10 cellular contexts compared by ENCODE assay signal in genomic region chr10:99779335-99779734, GRCh38. TPM values are rescaled to one million over a fixed set of nuclear protein-coding genes. Genes with fewer than 3 reads are reported as not detected.
DNase-seq lines count a peak whose midpoint lies in the region; ATAC-seq, FAIRE-seq and TF ChIP-seq lines count a peak whose summit lies in the region.
"Had no signal": no experiment of that assay in that cellular context is flagged by ENCODE, and none has a peak within 500 bp of the region (broad histone marks: within the 10 kb centered on the region; RNA-seq: fewer than 3 reads in every experiment).

No MANE protein-coding gene starts in this region.

- no peak for TF ChIP-seq POLR2A in H1 (IDR thresholded peaks at IDR 0.05; ENCODE audit: control extremely low read depth in 1 of 2, low read depth in 2 of 2, low read length in 2 of 2)

- H3K4ac ChIP-seq in H1 (replicated peaks; ENCODE audit: insufficient read length, low read depth, low read length) (no peak overlapping the region), neuronal stem cell (ENCODE audit: low read length) (no peak overlapping the region)

- H4K20me1 ChIP-seq in H1 (replicated peaks in 1 of 2; ENCODE audit: control insufficient read depth in 1 of 2, insufficient read depth in 2 of 2, low read length in 2 of 2): no peaks in the 10 kb centered on the region

- H3K79me1 ChIP-seq in H1 (ENCODE audit: low read depth, low read length) (no peaks in the 10 kb centered on the region), neuronal stem cell (ENCODE audit: low read depth, low read length) (no peaks in the 10 kb centered on the region)

- peaks cover 0 to 9% (median 2%) of the 10 kb centered on the region in 4 experiments; a peak in 2 of 7 replicates for H3K4me1 ChIP-seq in H1 (replicated peaks in 1 of 4; ENCODE audit: control insufficient read depth in 3 of 4, insufficient read depth in 4 of 4, low read length in 3 of 4)
- peaks cover 3 to 4% of the 10 kb centered on the region in 2 donors for H3K4me1 ChIP-seq in neuronal stem cell (ENCODE audit: control insufficient read depth in 2 of 2, insufficient read depth in 1 of 2, low read depth in 1 of 2, low read length in 2 of 2)
- no peaks in the 10 kb centered on the region for H3K4me1 ChIP-seq in CD8-positive, alpha-beta memory T cell (ENCODE audit: insufficient read depth, low read length)

- no peaks in the 10 kb centered on the region for H3K36me3 ChIP-seq in H1 (ENCODE audit: control insufficient read depth in 2 of 4, insufficient read depth in 4 of 4, low read length in 3 of 4)
- H3K36me3 ChIP-seq in neuronal stem cell (replicated peaks in 1 of 2; ENCODE audit: control insufficient read depth in 2 of 2, insufficient read depth in 2 of 2, low read length in 2 of 2): no peaks in the 10 kb centered on the region
- H3K36me3 ChIP-seq in CD8-positive, alpha-beta memory T cell (ENCODE audit: insufficient read depth, low read length): no peaks in the 10 kb centered on the region

- CTCF ChIA-PET in Calu3 (lab: Charles Lee): interaction anchor here (0.6 kb wide), 1 partner anchor 425 kb away, joined by 4 read pairs; no protein-coding TSS in a partner anchor
- CTCF ChIA-PET in H1 (lab: Charles Lee; ENCODE audit: partially characterized antibody): no interaction called here
- CTCF ChIA-PET in CD8-positive, alpha-beta memory T cell (lab: Charles Lee): no interaction called here

- H3K27me3 Mint-ChIP-seq in Calu3 (ENCODE audit: unreplicated experiment): no peaks in the 10 kb centered on the region
- H3K27me3 Mint-ChIP-seq in CD8-positive, alpha-beta memory T cell: peaks cover 2 to 9% of the 10 kb centered on the region in 2 donors

- TF ChIP-seq EP300 in H1 (IDR thresholded peaks at IDR 0.05; ENCODE audit: borderline replicate concordance in 1 of 2, low read depth in 2 of 2, low read length in 2 of 2): no peak

- H3K4me1 Mint-ChIP-seq in Calu3 (ENCODE audit: low read depth, unreplicated experiment): peaks cover 74% of the 10 kb centered on the region
- peaks cover 0 to 2% (median 0%) of the 10 kb centered on the region in 3 donors for H3K4me1 Mint-ChIP-seq in CD8-positive, alpha-beta memory T cell

- H3K23ac ChIP-seq in H1 (ENCODE audit: insufficient read length) (no peak overlapping the region), neuronal stem cell (ENCODE audit: low read depth, low read length, poor library complexity) (no peak overlapping the region)

- TF ChIP-seq RAD21 in H1 (IDR thresholded peaks at IDR 0.05 in 1 of 2, conservative IDR thresholded peaks at IDR 0.05 in 1 of 2; ENCODE audit: low read depth in 2 of 2, low read length in 2 of 2): no peak

- no peak overlapping the region for H3K4me3 ChIP-seq in H1 (ENCODE audit: extremely low read depth in 1 of 4, insufficient read depth in 2 of 4, low read depth in 3 of 4, low read length in 4 of 4)
- no peak overlapping the region for H3K4me3 ChIP-seq in neuronal stem cell (ENCODE audit: low read length in 2 of 2)
- no peak overlapping the region for H3K4me3 ChIP-seq in CD8-positive, alpha-beta memory T cell (ENCODE audit: low read length)

- H3K56ac ChIP-seq in H1 (replicated peaks; ENCODE audit: insufficient read length, low read depth, low read length): no peak overlapping the region

- no peaks in the 10 kb centered on the region for H3K9me3 Mint-ChIP-seq in Calu3 (ENCODE audit: low read depth, unreplicated experiment)
- no peaks in the 10 kb centered on the region for H3K9me3 Mint-ChIP-seq in CD8-positive, alpha-beta memory T cell

- H3K36me3 Mint-ChIP-seq in Calu3 (ENCODE audit: insufficient read depth, unreplicated experiment): no peaks in the 10 kb centered on the region
- H3K36me3 Mint-ChIP-seq in CD8-positive, alpha-beta memory T cell: peaks cover 0 to 8% (median 4%) of the 10 kb centered on the region in 3 donors

- H2BK12ac ChIP-seq in H1 (ENCODE audit: low read depth, low read length): no peak overlapping the region
- no peak overlapping the region for H2BK12ac ChIP-seq in neuronal stem cell (ENCODE audit: low read length)

- H3K27me3 ChIP-seq in H1 (replicated peaks in 1 of 4; ENCODE audit: control insufficient read depth in 3 of 4, extremely low read depth in 1 of 4, insufficient read depth in 3 of 4, low read length in 3 of 4): no peaks in the 10 kb centered on the region; a peak in 1 of 7 replicates
- no peaks in the 10 kb centered on the region for H3K27me3 ChIP-seq in neuronal stem cell (ENCODE audit: control insufficient read depth in 3 of 3, insufficient read depth in 3 of 3, low read depth in 1 of 3, low read length in 3 of 3)
- no peaks in the 10 kb centered on the region for H3K27me3 ChIP-seq in CD8-positive, alpha-beta memory T cell (ENCODE audit: insufficient read depth, low read length, poor library complexity, severe bottlenecking)

- ATAC-seq in GM19467 (IDR thresholded peaks at IDR 0.05; ENCODE audit: unreplicated experiment) (no peak), HG02973 (IDR thresholded peaks at IDR 0.05; ENCODE audit: unreplicated experiment) (no peak), GM21423 (IDR thresholded peaks at IDR 0.05; ENCODE audit: unreplicated experiment) (no peak)

- no peak overlapping the region for H3K4me2 ChIP-seq in H1 (ENCODE audit: insufficient read depth in 1 of 2, low read depth in 2 of 2, low read length in 2 of 2)
- H3K4me2 ChIP-seq in neuronal stem cell (ENCODE audit: insufficient read depth, low read length, poor library complexity, severe bottlenecking): no peak overlapping the region

- WGBS in H1 (ENCODE audit: extremely low coverage in 1 of 2, insufficient coverage in 1 of 2, insufficient read length in 1 of 2, insufficient replicate concordance in 2 of 2, low coverage in 1 of 2, low lambda C conversion rate in 2 of 2, missing lambda C conversion rate in 1 of 2), 2 experiments: 64% methylated on average over 4 of the region's 4 CpGs; no CpG with 5 or more reads in 1 of the 2 experiments
- no CpG with 5 or more reads among the region's 4 CpGs for WGBS in neuronal stem cell (ENCODE audit: extremely low coverage in 2 of 2, insufficient read length in 2 of 2, insufficient replicate concordance in 1 of 2), 2 donors

- H3K18ac ChIP-seq in H1 (ENCODE audit: extremely low read depth, low read length): no peak overlapping the region
- H3K18ac ChIP-seq in neuronal stem cell (ENCODE audit: low read length): no peak overlapping the region

- H2BK15ac ChIP-seq in H1 (ENCODE audit: low read length) (no peak overlapping the region), neuronal stem cell (ENCODE audit: low read length) (no peak overlapping the region)

- DNase-seq in Calu3 (no peak), NCI-H226 (peak; percentile 64), H1 (ENCODE audit: low read depth in 1 of 2, low spot score in 2 of 2) (no peak), neuronal stem cell (ENCODE audit: low spot score) (no peak)
- no peak for DNase-seq in CD8-positive, alpha-beta memory T cell
- DNase-seq: stimulated activated CD4-positive, alpha-beta T cell treated with anti-CD3 and anti-CD28 coated beads, Interleukin-4, amount 100 ng/mL, for 1 hour had no signal

- H3K79me2 ChIP-seq in H1 (ENCODE audit: control insufficient read depth in 1 of 2, insufficient read depth in 2 of 2, low read length in 2 of 2): no peaks in the 10 kb centered on the region

- H3K23me2 ChIP-seq in H1 (ENCODE audit: low read depth, low read length): no peaks in the 10 kb centered on the region

- POLR2A ChIA-PET in H1 (lab: Charles Lee; ENCODE audit: partially characterized antibody): no interaction called here
- POLR2A ChIA-PET in CD8-positive, alpha-beta memory T cell (lab: Charles Lee): interaction anchor here (0.6 kb wide), 1 partner anchor 70 kb away, joined by 4 read pairs; no protein-coding TSS in a partner anchor

- H4K91ac ChIP-seq in H1 (replicated peaks; ENCODE audit: insufficient read length, low read length) (no peak overlapping the region), neuronal stem cell (ENCODE audit: low read depth, low read length, poor library complexity) (no peak overlapping the region)

- intact Hi-C loops in Calu3 (cut with micrococcal nuclease; ENCODE audit: unreplicated experiment): no loop called here

- H2AFZ ChIP-seq in H1 (ENCODE audit: low read length) (no peak overlapping the region), neuronal stem cell (ENCODE audit: low read length) (peak overlapping the region; percentile 80)

- H3K9me3 ChIP-seq in H1 (ENCODE audit: insufficient read depth in 2 of 2, low read depth in 1 of 2, low read length in 1 of 2) (no peaks in the 10 kb centered on the region), neuronal stem cell (replicated peaks in 1 of 2; ENCODE audit: control insufficient read depth in 2 of 2, insufficient read depth in 1 of 2, low read depth in 1 of 2, low read length in 2 of 2) (no peaks in the 10 kb centered on the region)
- no peaks in the 10 kb centered on the region for H3K9me3 ChIP-seq in CD8-positive, alpha-beta memory T cell (ENCODE audit: low read length)

- peak overlapping the region; percentile 49 for H3K4me3 Mint-ChIP-seq in Calu3 (ENCODE audit: low read depth, unreplicated experiment)
- no peak overlapping the region for H3K4me3 Mint-ChIP-seq in CD8-positive, alpha-beta memory T cell

- no peak for FAIRE-seq in H1 (lab: Jason Lieb, UNC)
- FAIRE-seq: GM18507 had no signal

- H3K27ac ChIP-seq in H1 (ENCODE audit: low read depth, low read length) (no peak overlapping the region), neuronal stem cell (replicated peaks; ENCODE audit: low read length) (no peak overlapping the region)
- H3K27ac ChIP-seq in CD8-positive, alpha-beta memory T cell (ENCODE audit: low read depth, low read length): no peak overlapping the region

- no peak overlapping the region for H2AK5ac ChIP-seq in H1 (ENCODE audit: low read depth, low read length)
- no peak overlapping the region for H2AK5ac ChIP-seq in neuronal stem cell (ENCODE audit: low read depth, low read length)

- H4K5ac ChIP-seq in H1 (ENCODE audit: insufficient read length, low read depth, low read length): no peak overlapping the region

- H2BK120ac ChIP-seq in H1 (replicated peaks; ENCODE audit: low read depth, low read length) (peak overlapping the region; percentile 75), neuronal stem cell (ENCODE audit: low read depth, low read length) (no peak overlapping the region)

- peak overlapping the region; percentile 86 for H3K27ac Mint-ChIP-seq in Calu3 (ENCODE audit: unreplicated experiment)
- H3K27ac Mint-ChIP-seq in CD8-positive, alpha-beta memory T cell: peak overlapping the region in 1 of 8 donors; percentile 44

- H3K9ac ChIP-seq in H1 (replicated peaks in 1 of 4; ENCODE audit: extremely low read depth in 1 of 4, low read depth in 3 of 4, low read length in 3 of 4): no peak overlapping the region
- H3K9ac ChIP-seq in neuronal stem cell (ENCODE audit: low read depth, low read length, poor library complexity): no peak overlapping the region

- no TSS peak for BruUV-seq in Calu3 (replicated peaks; lab: Mats Ljungman, UMichigan)

- TF ChIP-seq CTCF in Calu3 (IDR thresholded peaks at IDR 0.05; ENCODE audit: unreplicated experiment) (no peak), H1 (IDR thresholded peaks at IDR 0.05; ENCODE audit: control extremely low read depth in 1 of 3, insufficient read depth in 1 of 3, low read depth in 1 of 3, low read length in 3 of 3) (no peak)

- H2BK5ac ChIP-seq in H1 (ENCODE audit: low read depth, low read length) (no peak overlapping the region), neuronal stem cell (ENCODE audit: low read length) (no peak overlapping the region)

- H3K14ac ChIP-seq in H1 (ENCODE audit: insufficient read length) (no peak overlapping the region), neuronal stem cell (ENCODE audit: low read length) (no peak overlapping the region)

- H4K8ac ChIP-seq in H1 (ENCODE audit: extremely low read depth, insufficient read depth, low read length): no peak overlapping the region
- H4K8ac ChIP-seq in neuronal stem cell (ENCODE audit: low read depth, low read length): no peak overlapping the region

- H2BK20ac ChIP-seq in H1 (ENCODE audit: low read length): no peak overlapping the region

RNA-seq across cellular contexts. Expression of gene ABCC2, which starts 3.1 kb away (rescaled TPM):
- 1.2 and 1.8 TPM in 2 replicates for total RNA-seq in Calu3 (2022)
- total RNA-seq in H1 (2021; fragmentation: NEBNext Ultra II Directional; extraction: Animal tissue kit (Norgen Biotek cat#: 25700)): 0.42 and 1.1 TPM in 2 replicates
- polyA plus RNA-seq in H1 (2011; rRNA removed): 0.44 and 0.74 TPM in 2 replicates
- polyA plus RNA-seq in H1 (2011; cell fraction: cytosol; rRNA removed): 1.2 TPM
- 1.2 TPM for polyA plus RNA-seq in H1 (2011; cell fraction: nucleus; rRNA removed)
- 0.57 to 1.0 TPM (median 0.90 TPM) in 4 replicates for polyA plus RNA-seq in H1 (2012, experiment 1 of 2)
- polyA plus RNA-seq in H1 (2012, experiment 2 of 2): 0.39 TPM
- polyA plus RNA-seq in H1 (2013, experiment 1 of 2): 0.39 TPM
- polyA plus RNA-seq in H1 (2013, experiment 2 of 2): 0.46 TPM
- polyA minus RNA-seq in H1 (2011; rRNA and poly(A)+ RNA removed): 1.1 and 1.4 TPM in 2 replicates
- 2.3 TPM for polyA minus RNA-seq in H1 (2011; cell fraction: cytosol; rRNA and poly(A)+ RNA removed)
- 2.2 TPM for polyA minus RNA-seq in H1 (2011; cell fraction: nucleus; rRNA and poly(A)+ RNA removed)
- polyA plus RNA-seq in neuronal stem cell (2013, experiment 1 of 2): 0.31 TPM
- 0.26 TPM for polyA plus RNA-seq in neuronal stem cell (2013, experiment 2 of 2)
- 1 to 10 TPM; 1.1 to 1.5 TPM for total RNA-seq in CD8-positive, alpha-beta memory T cell
- 0.14 TPM for polyA plus RNA-seq in CD8-positive, alpha-beta memory T cell

RNA-seq across cellular contexts. Expression of gene CUTC, which starts 47.3 kb away (rescaled TPM):
- 9.3 and 9.6 TPM in 2 replicates for total RNA-seq in Calu3 (2022)
- 25.6 and 27.2 TPM in 2 replicates for total RNA-seq in H1 (2021; fragmentation: NEBNext Ultra II Directional; extraction: Animal tissue kit (Norgen Biotek cat#: 25700))
- polyA plus RNA-seq in H1 (2011; rRNA removed): 18.3 and 25.3 TPM in 2 replicates
- polyA plus RNA-seq in H1 (2011; cell fraction: cytosol; rRNA removed): 46.0 TPM
- 9.6 TPM for polyA plus RNA-seq in H1 (2011; cell fraction: nucleus; rRNA removed)
- polyA plus RNA-seq in H1 (2012, experiment 1 of 2): 30.9 to 35.9 TPM (median 33.6 TPM) in 4 replicates
- 5.6 TPM for polyA plus RNA-seq in H1 (2012, experiment 2 of 2)
- polyA plus RNA-seq in H1 (2013, experiment 1 of 2): 19.1 TPM
- 19.3 TPM for polyA plus RNA-seq in H1 (2013, experiment 2 of 2)
- polyA minus RNA-seq in H1 (2011; rRNA and poly(A)+ RNA removed): 26.6 and 27.6 TPM in 2 replicates
- polyA minus RNA-seq in H1 (2011; cell fraction: cytosol; rRNA and poly(A)+ RNA removed): 11.4 TPM
- 16.3 TPM for polyA minus RNA-seq in H1 (2011; cell fraction: nucleus; rRNA and poly(A)+ RNA removed)
- polyA plus RNA-seq in neuronal stem cell (2013, experiment 1 of 2): 20.2 TPM
- 20.4 TPM for polyA plus RNA-seq in neuronal stem cell (2013, experiment 2 of 2)
- 10 to 100 TPM; 26.7 to 27.5 TPM for total RNA-seq in CD8-positive, alpha-beta memory T cell
- 49.9 TPM for polyA plus RNA-seq in CD8-positive, alpha-beta memory T cell

RNA-seq across cellular contexts. Expression of gene COX15, which starts 47.4 kb away (rescaled TPM):
- 35.3 and 41.0 TPM in 2 replicates for total RNA-seq in Calu3 (2022)
- total RNA-seq in H1 (2021; fragmentation: NEBNext Ultra II Directional; extraction: Animal tissue kit (Norgen Biotek cat#: 25700)): 35.9 and 36.6 TPM in 2 replicates
- 15.8 and 17.5 TPM in 2 replicates for polyA plus RNA-seq in H1 (2011; rRNA removed)
- polyA plus RNA-seq in H1 (2011; cell fraction: cytosol; rRNA removed): 19.8 TPM
- polyA plus RNA-seq in H1 (2011; cell fraction: nucleus; rRNA removed): 16.4 TPM
- 26.0 to 30.0 TPM (median 29.3 TPM) in 4 replicates for polyA plus RNA-seq in H1 (2012, experiment 1 of 2)
- polyA plus RNA-seq in H1 (2012, experiment 2 of 2): 13.8 TPM
- polyA plus RNA-seq in H1 (2013, experiment 1 of 2): 22.8 TPM
- polyA plus RNA-seq in H1 (2013, experiment 2 of 2): 20.5 TPM
- 21.7 and 22.3 TPM in 2 replicates for polyA minus RNA-seq in H1 (2011; rRNA and poly(A)+ RNA removed)
- polyA minus RNA-seq in H1 (2011; cell fraction: cytosol; rRNA and poly(A)+ RNA removed): 13.3 TPM
- polyA minus RNA-seq in H1 (2011; cell fraction: nucleus; rRNA and poly(A)+ RNA removed): 11.9 TPM
- 19.8 TPM for polyA plus RNA-seq in neuronal stem cell (2013, experiment 1 of 2)
- polyA plus RNA-seq in neuronal stem cell (2013, experiment 2 of 2): 20.1 TPM
- total RNA-seq in CD8-positive, alpha-beta memory T cell: 10 to 100 TPM; 35.8 to 36.5 TPM
- polyA plus RNA-seq in CD8-positive, alpha-beta memory T cell: 34.5 TPM
